29 cellular contexts compared by ENCODE assay signal in the genomic region with DNA sequence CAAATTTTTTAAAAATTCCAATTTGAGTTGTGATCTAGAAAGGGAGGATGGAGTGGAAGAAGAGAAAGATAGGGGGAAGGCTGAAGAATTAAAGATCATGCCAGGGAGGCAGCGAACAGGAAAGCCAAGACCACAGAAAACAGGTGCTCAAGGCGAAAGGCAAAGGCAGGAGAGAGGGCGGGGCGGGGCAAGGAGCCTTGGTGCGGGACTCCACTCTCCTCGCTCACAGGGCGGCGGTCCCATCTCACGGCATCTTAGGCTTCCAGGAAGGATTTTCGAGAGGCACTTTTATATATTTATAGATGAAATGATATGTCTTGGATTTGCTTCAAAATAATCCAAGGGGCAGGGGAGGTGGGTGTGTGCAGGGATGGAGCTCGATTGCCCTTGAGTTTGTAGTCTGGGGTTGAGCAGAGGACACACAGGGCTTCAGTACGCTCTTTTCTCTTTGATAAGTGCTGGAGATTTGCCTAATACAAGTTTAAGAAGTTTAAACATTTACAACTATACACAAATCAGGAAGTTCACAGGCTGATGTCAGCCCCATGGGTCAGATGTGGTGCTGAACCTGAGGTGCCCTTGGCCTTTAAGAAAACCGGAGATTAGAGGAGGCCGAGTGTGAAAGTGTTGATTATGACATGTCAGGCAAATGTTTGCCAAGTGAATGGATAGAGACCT.
DNase-seq lines count a peak whose midpoint lies in the region; ATAC-seq, FAIRE-seq and TF ChIP-seq lines count a peak whose summit lies in the region.
"Had no signal": no experiment of that assay in that cellular context is flagged by ENCODE, and none has a peak within 500 bp of the region (broad histone marks: within the 10 kb centered on the region; RNA-seq: fewer than 3 reads in every experiment).

No MANE protein-coding gene starts in this region.

- CTCF ChIA-PET in activated CD8-positive, alpha-beta T cell treated with anti-CD3 and anti-CD28 coated beads for 36 hours (lab: Charles Lee): no interaction called here
- CTCF ChIA-PET in activated CD8-positive, alpha-beta T cell treated with anti-CD3 and anti-CD28 coated beads, Interleukin-2, amount 10 ng/mL, durations not matched to agents 7 days and 5 days (lab: Charles Lee): no interaction called here

- peaks cover 7% of the 10 kb centered on the region for H3K27me3 ChIP-seq in OCI-LY3 (ENCODE audit: low read depth, low read length)
- H3K27me3 ChIP-seq in small intestine (ENCODE audit: control insufficient read depth in 2 of 2, insufficient read depth in 2 of 2, low read length in 2 of 2): no peaks in the 10 kb centered on the region
- H3K27me3 ChIP-seq: esophagus muscularis mucosa, gastrocnemius medialis, vagina had no signal

- H3K9me3 ChIP-seq in OCI-LY3 (ENCODE audit: insufficient read depth, low read length) (no peaks in the 10 kb centered on the region), small intestine (ENCODE audit: control insufficient read depth, low read depth) (no peaks in the 10 kb centered on the region)
- H3K9me3 ChIP-seq: esophagus muscularis mucosa, gastrocnemius medialis, vagina had no signal

- H3K4me2 ChIP-seq in OCI-LY3 (ENCODE audit: low read length): peak overlapping the region; percentile 20; the same call in 1 of the 2 replicates

- intact Hi-C loops in activated CD8-positive, alpha-beta T cell treated with anti-CD3 and anti-CD28 coated beads for 36 hours (cut with micrococcal nuclease): no loop called here

- no peak overlapping the region for H3K9ac ChIP-seq in OCI-LY3 (ENCODE audit: low read length)

- no peak for DNase-seq in activated CD8-positive, alpha-beta T cell treated with anti-CD3 and anti-CD28 coated beads for 36 hours
- no peak for DNase-seq in activated CD8-positive, alpha-beta T cell treated with anti-CD3 and anti-CD28 coated beads, Interleukin-2, amount 10 ng/mL, durations not matched to agents 7 days and 5 days
- DNase-seq in kidney tubule cell (ENCODE audit: low spot score): peak; percentile 77
- DNase-seq in small intestine: peak; percentile 88
- DNase-seq in activated effector memory CD4-positive, alpha-beta T cell treated with anti-CD3 and anti-CD28 coated beads, Interleukin-2, amount 50 U/mL, for 16 hours: no peak
- no peak for DNase-seq in DMS 273 treated with DMSO at 0.1 percent for 48 hours (lab: John Stamatoyannopoulos, UW)
- DNase-seq in HuH-7.5 (ENCODE audit: low spot score): no peak
- DNase-seq: 8988T; activated B cell treated with CpG ODN at 0.5 μM for 24 hours; activated CD4-positive, alpha-beta T cell treated with anti-CD3 and anti-CD28 coated beads, Interleukin-2, amount 50 U/mL, for 48 hours; activated naive CD4-positive, alpha-beta T cell treated with Interleukin-2 at 50 U/mL for 16 hours; activated T-cell treated with anti-CD3 and anti-CD28 coated beads, Interleukin-2, amount 50 U/mL, for 1 hour; amygdala; effector CD8-positive, alpha-beta T cell; gastrocnemius medialis; GOT3; KG1; NCI-H446 treated with DMSO at 0.1 percent for 48 hours; nucleus accumbens; retina; stimulated activated CD8-positive, alpha-beta memory T cell treated with anti-CD3 and anti-CD28 coated beads, Interleukin-4, amount 100 ng/mL, for 48 hours; T-helper 9 cell had no signal

- no peaks in the 10 kb centered on the region for H3K9me3 Mint-ChIP-seq in activated CD8-positive, alpha-beta T cell treated with anti-CD3 and anti-CD28 coated beads for 36 hours
- H3K9me3 Mint-ChIP-seq in activated CD8-positive, alpha-beta T cell treated with anti-CD3 and anti-CD28 coated beads, Interleukin-2, amount 10 ng/mL, durations not matched to agents 7 days and 5 days (ENCODE audit: insufficient read depth): no peaks in the 10 kb centered on the region
- H3K9me3 Mint-ChIP-seq: activated B cell treated with CpG ODN at 0.5 μM for 24 hours; central memory CD8-positive, alpha-beta T cell had no signal

- no peaks in the 10 kb centered on the region for H3K27me3 Mint-ChIP-seq in activated CD8-positive, alpha-beta T cell treated with anti-CD3 and anti-CD28 coated beads for 36 hours
- H3K27me3 Mint-ChIP-seq in activated CD8-positive, alpha-beta T cell treated with anti-CD3 and anti-CD28 coated beads, Interleukin-2, amount 10 ng/mL, durations not matched to agents 7 days and 5 days (ENCODE audit: low read depth): no peaks in the 10 kb centered on the region
- H3K27me3 Mint-ChIP-seq: activated B cell treated with CpG ODN at 0.5 μM for 24 hours; B cell; central memory CD8-positive, alpha-beta T cell had no signal

- H3K36me3 Mint-ChIP-seq in activated CD8-positive, alpha-beta T cell treated with anti-CD3 and anti-CD28 coated beads for 36 hours (ENCODE audit: low read depth): no peaks in the 10 kb centered on the region
- H3K36me3 Mint-ChIP-seq in activated CD8-positive, alpha-beta T cell treated with anti-CD3 and anti-CD28 coated beads, Interleukin-2, amount 10 ng/mL, durations not matched to agents 7 days and 5 days (ENCODE audit: low read depth): no peaks in the 10 kb centered on the region

- H3K4me1 Mint-ChIP-seq in activated CD8-positive, alpha-beta T cell treated with anti-CD3 and anti-CD28 coated beads for 36 hours (ENCODE audit: low read depth): peaks cover 4% of the 10 kb centered on the region
- peaks cover 7% of the 10 kb centered on the region for H3K4me1 Mint-ChIP-seq in activated CD8-positive, alpha-beta T cell treated with anti-CD3 and anti-CD28 coated beads, Interleukin-2, amount 10 ng/mL, durations not matched to agents 7 days and 5 days (ENCODE audit: low read depth)

- no peaks in the 10 kb centered on the region for H3K79me2 ChIP-seq in OCI-LY3 (ENCODE audit: low read length)

- H3K36me3 ChIP-seq in OCI-LY3 (replicated peaks; ENCODE audit: low read depth, low read length) (no peaks in the 10 kb centered on the region), small intestine (ENCODE audit: control insufficient read depth in 2 of 2, insufficient read depth in 2 of 2, low read length in 2 of 2) (no peaks in the 10 kb centered on the region)
- H3K36me3 ChIP-seq: esophagus muscularis mucosa, gastrocnemius medialis, vagina had no signal

- FAIRE-seq in small intestine (lab: Jason Lieb, UNC): no peak
- FAIRE-seq: D721Med had no signal

- POLR2A ChIA-PET in activated CD8-positive, alpha-beta T cell treated with anti-CD3 and anti-CD28 coated beads for 36 hours (lab: Charles Lee): no interaction called here
- POLR2A ChIA-PET in activated CD8-positive, alpha-beta T cell treated with anti-CD3 and anti-CD28 coated beads, Interleukin-2, amount 10 ng/mL, durations not matched to agents 7 days and 5 days (lab: Charles Lee): no interaction called here

- no peak overlapping the region for H3K4me3 Mint-ChIP-seq in activated CD8-positive, alpha-beta T cell treated with anti-CD3 and anti-CD28 coated beads for 36 hours
- no peak overlapping the region for H3K4me3 Mint-ChIP-seq in activated CD8-positive, alpha-beta T cell treated with anti-CD3 and anti-CD28 coated beads, Interleukin-2, amount 10 ng/mL, durations not matched to agents 7 days and 5 days
- H3K4me3 Mint-ChIP-seq: activated B cell treated with CpG ODN at 0.5 μM for 24 hours; B cell; central memory CD8-positive, alpha-beta T cell had no signal

- TF ChIP-seq CTCF in activated CD8-positive, alpha-beta T cell treated with anti-CD3 and anti-CD28 coated beads for 36 hours (IDR thresholded peaks at IDR 0.05): no peak
- TF ChIP-seq CTCF in OCI-LY3 (IDR thresholded peaks at IDR 0.05; ENCODE audit: low read depth, low read length): no peak

- no peak overlapping the region for H3K4me3 ChIP-seq in OCI-LY3 (ENCODE audit: low read length)
- H3K4me3 ChIP-seq in small intestine (ENCODE audit: low read depth in 1 of 2, low read length in 2 of 2): no peak overlapping the region
- H3K4me3 ChIP-seq: esophagus muscularis mucosa, gastrocnemius medialis, vagina had no signal

- 16 to 56% (median 29%) methylated on average over 14 of the region's 14 CpGs for WGBS in small intestine, 3 donors

- H3K27ac ChIP-seq in OCI-LY3 (ENCODE audit: low read length): no peak overlapping the region
- peak overlapping the region; percentile 36 to 90 for H3K27ac ChIP-seq in small intestine (ENCODE audit: low read depth in 1 of 2, low read length in 1 of 2)
- H3K27ac ChIP-seq: esophagus muscularis mucosa, gastrocnemius medialis, vagina had no signal

- ATAC-seq in activated CD8-positive, alpha-beta T cell treated with anti-CD3 and anti-CD28 coated beads for 36 hours: no peak
- ATAC-seq in activated CD8-positive, alpha-beta T cell treated with anti-CD3 and anti-CD28 coated beads, Interleukin-2, amount 10 ng/mL, durations not matched to agents 7 days and 5 days: no peak
- ATAC-seq: gastrocnemius medialis, SK-N-SH treated with all-trans-retinoic acid at 6 μM for 48 hours had no signal

- no peak overlapping the region for H2AFZ ChIP-seq in OCI-LY3 (ENCODE audit: low read depth, low read length)

- H4K20me1 ChIP-seq in OCI-LY3 (ENCODE audit: insufficient read depth, low read length): no peaks in the 10 kb centered on the region

- peak overlapping the region; percentile 13 for H3K27ac Mint-ChIP-seq in activated CD8-positive, alpha-beta T cell treated with anti-CD3 and anti-CD28 coated beads for 36 hours
- H3K27ac Mint-ChIP-seq in activated CD8-positive, alpha-beta T cell treated with anti-CD3 and anti-CD28 coated beads, Interleukin-2, amount 10 ng/mL, durations not matched to agents 7 days and 5 days: no peak overlapping the region
- H3K27ac Mint-ChIP-seq: activated B cell treated with CpG ODN at 0.5 μM for 24 hours, B cell had no signal

- H3K4me1 ChIP-seq in OCI-LY3 (ENCODE audit: low read length) (peaks cover 31% of the 10 kb centered on the region), small intestine (ENCODE audit: control insufficient read depth in 2 of 2, insufficient read depth in 1 of 2, low read depth in 1 of 2, low read length in 1 of 2) (peaks cover 0 to 3% of the 10 kb centered on the region in 2 donors)
- H3K4me1 ChIP-seq: vagina had no signal

Comparison
In these comparisons a context has a peak if more than half of its experiments do, and no peak if none do; other contexts are left out.
1. DNase-seq: peak in kidney tubule cell (single experiment) and small intestine (single experiment); none in activated CD8-positive, alpha-beta T cell treated with anti-CD3 and anti-CD28 coated beads for 36 hours (single experiment), activated CD8-positive, alpha-beta T cell treated with anti-CD3 and anti-CD28 coated beads, Interleukin-2, amount 10 ng/mL, durations not matched to agents 7 days and 5 days (single experiment), activated effector memory CD4-positive, alpha-beta T cell treated with anti-CD3 and anti-CD28 coated beads, Interleukin-2, amount 50 U/mL, for 16 hours (single experiment), DMS 273 treated with DMSO at 0.1 percent for 48 hours (single experiment) and HuH-7.5 (single experiment).